ENCODE assay signal across 1 cellular context in the genomic region with DNA sequence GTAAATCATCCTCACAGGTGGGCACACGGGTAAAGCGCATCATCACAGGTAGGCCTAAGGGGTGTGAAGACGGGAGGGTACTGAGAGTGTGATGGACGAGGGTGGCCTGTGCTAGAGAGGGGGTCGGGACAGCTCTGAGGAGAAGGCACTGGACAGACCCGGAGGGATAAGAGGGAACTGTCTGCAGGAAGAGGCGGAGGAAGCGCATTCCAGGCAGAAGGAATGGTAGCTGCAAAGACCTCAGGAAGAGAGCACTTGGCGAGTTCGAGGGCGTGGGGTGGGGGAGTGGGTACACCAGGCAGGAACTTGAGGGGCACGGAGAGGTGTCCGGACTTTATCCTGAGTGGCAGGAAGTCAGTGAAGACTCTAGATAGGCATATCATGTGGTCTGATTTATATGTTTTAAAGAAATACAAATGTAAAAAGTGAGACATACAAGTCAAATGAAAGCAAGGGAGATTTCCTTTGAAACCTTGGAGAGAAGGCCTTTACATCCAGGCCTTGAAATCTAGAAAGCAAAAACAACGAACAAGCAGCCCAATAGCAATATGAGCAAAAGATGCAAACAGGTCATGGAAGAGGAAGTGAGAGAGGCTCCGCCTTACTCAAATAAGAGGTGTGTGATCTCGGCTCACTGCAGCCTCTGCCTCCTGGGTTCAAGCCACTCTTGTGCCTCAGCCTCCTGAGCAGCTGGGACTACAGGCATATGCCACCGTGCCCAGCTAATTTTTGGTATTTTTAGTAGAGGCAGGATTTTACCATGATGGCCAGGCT.
TF ChIP-seq lines count a peak whose summit lies in the region.

No MANE protein-coding gene starts in this region.

TF ChIP-seq in K562, 482 proteins besides CTCF, POLR2A, EP300 and RAD21:
- TF ChIP-seq CTBP1 (IDR thresholded peaks at IDR 0.05; ENCODE audit: borderline replicate concordance) (no peak), ELF1 (tag; IDR thresholded peaks at IDR 0.05) (0 out of 2 replicates have a peak, but pooled peaks have one; percentile 17), SPI1 (IDR thresholded peaks at IDR 0.05; ENCODE audit: borderline replicate concordance, low read depth, low read length) (peak; percentile 92)
